In genomic region chr2:174835797-174836255, GRCh38 we compare ENCODE assay signal across 8 cellular contexts.
DNase-seq lines count a peak whose midpoint lies in the region; ATAC-seq and TF ChIP-seq lines count a peak whose summit lies in the region.
"Had no signal": no experiment of that assay in that cellular context is flagged by ENCODE, and none has a peak within 500 bp of the region (broad histone marks: within the 10 kb centered on the region; RNA-seq: fewer than 3 reads in every experiment).

No MANE protein-coding gene starts in this region.

- peaks cover 56% of the 10 kb centered on the region for H3K4me1 Mint-ChIP-seq in chondrocyte (ENCODE audit: low read depth)

- DNase-seq in chondrocyte (ENCODE audit: low spot score) = no peak
- DNase-seq in stimulated activated CD4-positive, alpha-beta T cell treated with anti-CD3 and anti-CD28 coated beads, Interleukin-4, amount 100 ng/mL, for 1 hour = peak; percentile 19
- no peak for DNase-seq in body of pancreas
- no peak for DNase-seq in anterior cingulate cortex (lab: John Stamatoyannopoulos, UW)
- DNase-seq: substantia nigra had no signal

- H3K27ac ChIP-seq in HUES64 (ENCODE audit: low read depth, low read length) (peak overlapping the region; percentile 79), body of pancreas (no peak overlapping the region)

- WGBS in HUES64 = 26% methylated on average over 2 of the region's 2 CpGs
- WGBS in body of pancreas, 2 donors = 42 to 56% methylated on average over 2 of the region's 2 CpGs

- ATAC-seq in GM21423 (IDR thresholded peaks at IDR 0.05; ENCODE audit: unreplicated experiment) (peak; percentile 67), body of pancreas (no peak), GM21825 (IDR thresholded peaks at IDR 0.05; ENCODE audit: unreplicated experiment) (no peak)

- no peak overlapping the region for H3K4me3 Mint-ChIP-seq in chondrocyte (ENCODE audit: unreplicated experiment)

- H3K27me3 ChIP-seq in HUES64 (ENCODE audit: insufficient read depth, low read length) (no peaks in the 10 kb centered on the region), body of pancreas (no peaks in the 10 kb centered on the region)

- no peaks in the 10 kb centered on the region for H3K9me3 ChIP-seq in HUES64 (ENCODE audit: insufficient read depth, low read depth, low read length)
- no peaks in the 10 kb centered on the region for H3K9me3 ChIP-seq in body of pancreas

- no peak overlapping the region for H3K4me3 ChIP-seq in HUES64 (ENCODE audit: low read length)
- H3K4me3 ChIP-seq in body of pancreas = no peak overlapping the region

- H3K36me3 Mint-ChIP-seq in chondrocyte (ENCODE audit: low read depth) = peaks cover 10% of the 10 kb centered on the region

- H3K36me3 ChIP-seq in HUES64 (ENCODE audit: insufficient read depth, low read length) (no peaks in the 10 kb centered on the region), body of pancreas (replicated peaks in 1 of 2; ENCODE audit: insufficient read depth in 1 of 2, low read depth in 2 of 2) (no peaks in the 10 kb centered on the region)

- intact Hi-C loops in body of pancreas (cut with DNase I) = no loop called here

- peak overlapping the region; percentile 91 for H3K27ac Mint-ChIP-seq in chondrocyte (ENCODE audit: unreplicated experiment)

- H3K9me3 Mint-ChIP-seq in chondrocyte (ENCODE audit: low read depth) = peaks cover 18% of the 10 kb centered on the region

- peak overlapping the region; percentile 21; the same call in 1 of the 2 replicates for H3K9ac ChIP-seq in HUES64 (ENCODE audit: low read depth, low read length)

- H3K27me3 Mint-ChIP-seq in chondrocyte (ENCODE audit: low read depth) = no peaks in the 10 kb centered on the region

- TF ChIP-seq CTCF in chondrocyte (IDR thresholded peaks at IDR 0.05) (no peak), body of pancreas (IDR thresholded peaks at IDR 0.05) (no peak)

- peaks cover 32% of the 10 kb centered on the region for H3K4me1 ChIP-seq in HUES64 (ENCODE audit: insufficient read depth, low read length)
- no peaks in the 10 kb centered on the region for H3K4me1 ChIP-seq in body of pancreas

- TF ChIP-seq POLR2A in body of pancreas (IDR thresholded peaks at IDR 0.05) = no peak
